Comparison of ENCODE assay signal across 19 cellular contexts in genomic region chr18:49517483-49517882, GRCh38. TPM values are rescaled to one million over a fixed set of nuclear protein-coding genes. Genes with fewer than 3 reads are reported as not detected.
DNase-seq lines count a peak whose midpoint lies in the region; ATAC-seq and TF ChIP-seq lines count a peak whose summit lies in the region.
"Had no signal": no experiment of that assay in that cellular context is flagged by ENCODE, and none has a peak within 500 bp of the region (broad histone marks: within the 10 kb centered on the region; RNA-seq: fewer than 3 reads in every experiment).

No MANE protein-coding gene starts in this region.

- H3K36me3 ChIP-seq in esophagus muscularis mucosa: no peaks in the 10 kb centered on the region
- H3K36me3 ChIP-seq: BLaER1 treated with 17β-estradiol and CSF1 and Interleukin-3, amounts not matched to agents 10 nM and 100 nM had no signal

- WGBS in esophagus muscularis mucosa: 90% methylated on average over 2 of the region's 2 CpGs

- H3K4me1 Mint-ChIP-seq in effector memory CD8-positive, alpha-beta T cell (ENCODE audit: low read depth in 2 of 2): no peaks in the 10 kb centered on the region
- H3K4me1 Mint-ChIP-seq: B cell had no signal

- no peaks in the 10 kb centered on the region for H3K4me1 ChIP-seq in esophagus muscularis mucosa
- H3K4me1 ChIP-seq: A549; BLaER1 treated with 17β-estradiol and CSF1 and Interleukin-3, amounts not matched to agents 10 nM and 100 nM; Caco-2 had no signal

- TF ChIP-seq EP300 in esophagus muscularis mucosa (IDR thresholded peaks at IDR 0.05): no peak

- DNase-seq in activated effector memory CD4-positive, alpha-beta T cell treated with anti-CD3 and anti-CD28 coated beads, Interleukin-2, amount 50 U/mL, for 16 hours: peak; percentile 3
- DNase-seq in activated effector memory CD4-positive, alpha-beta T cell treated with Interleukin-2 at 50 U/mL for 16 hours: no peak
- DNase-seq in esophagus muscularis mucosa (ENCODE audit: extremely low spot score): peak; percentile 45
- DNase-seq in mesenteric fat pad (ENCODE audit: low spot score): peak; percentile 30
- no peak for DNase-seq in central memory CD4-positive, alpha-beta T cell
- DNase-seq in effector memory CD8-positive, alpha-beta T cell: no peak
- DNase-seq: AML-193; Caco-2; Calu3; CD4-positive, alpha-beta T cell; CD8-positive, alpha-beta T cell; DMS79 treated with DMSO at 0.1 percent for 48 hours; GF-D8 had no signal

- no peaks in the 10 kb centered on the region for H3K9me3 ChIP-seq in esophagus muscularis mucosa
- H3K9me3 ChIP-seq: A549; BLaER1 treated with 17β-estradiol and CSF1 and Interleukin-3, amounts not matched to agents 10 nM and 100 nM; Caco-2 had no signal

- ATAC-seq in GM21737 (IDR thresholded peaks at IDR 0.05; ENCODE audit: unreplicated experiment): no peak
- no peak for ATAC-seq in effector memory CD8-positive, alpha-beta T cell (replicated peaks)
- ATAC-seq: A549; CD8-positive, alpha-beta T cell had no signal

- no peak overlapping the region for H3K4me3 Mint-ChIP-seq in effector memory CD8-positive, alpha-beta T cell
- H3K4me3 Mint-ChIP-seq: B cell; CD4-positive, alpha-beta T cell; CD8-positive, alpha-beta T cell had no signal

- intact Hi-C loops in esophagus muscularis mucosa (cut with DNase I): no loop called here

- H3K9me3 Mint-ChIP-seq in effector memory CD8-positive, alpha-beta T cell: no peaks in the 10 kb centered on the region
- H3K9me3 Mint-ChIP-seq: CD4-positive, alpha-beta T cell; CD8-positive, alpha-beta T cell had no signal

- H3K27ac Mint-ChIP-seq in effector memory CD8-positive, alpha-beta T cell: no peak overlapping the region
- H3K27ac Mint-ChIP-seq: B cell; CD4-positive, alpha-beta T cell; CD8-positive, alpha-beta T cell had no signal

- H3K36me3 Mint-ChIP-seq in effector memory CD8-positive, alpha-beta T cell (ENCODE audit: insufficient read depth): no peaks in the 10 kb centered on the region
- H3K36me3 Mint-ChIP-seq: CD8-positive, alpha-beta T cell had no signal

- H3K4me3 ChIP-seq in esophagus muscularis mucosa: no peak overlapping the region
- H3K4me3 ChIP-seq: A549; BLaER1 treated with 17β-estradiol and CSF1 and Interleukin-3, amounts not matched to agents 10 nM and 100 nM had no signal

- H3K27me3 ChIP-seq in esophagus muscularis mucosa: peaks cover 0 to 2% (median 0%) of the 10 kb centered on the region in 4 donors
- H3K27me3 ChIP-seq: BLaER1 treated with 17β-estradiol and CSF1 and Interleukin-3, amounts not matched to agents 10 nM and 100 nM had no signal

- no peak for TF ChIP-seq POLR2A in esophagus muscularis mucosa (IDR thresholded peaks at IDR 0.05; ENCODE audit: low read depth)

- no peak overlapping the region for H3K27ac ChIP-seq in esophagus muscularis mucosa (replicated peaks in 1 of 4)
- H3K27ac ChIP-seq: 22Rv1; A549; BLaER1 treated with 17β-estradiol and CSF1 and Interleukin-3, amounts not matched to agents 10 nM and 100 nM; C4-2B had no signal

- H3K27me3 Mint-ChIP-seq in effector memory CD8-positive, alpha-beta T cell: peaks cover 0 to 19% of the 10 kb centered on the region in 2 donors
- H3K27me3 Mint-ChIP-seq: CD4-positive, alpha-beta T cell had no signal

- no peak for TF ChIP-seq CTCF in esophagus muscularis mucosa (IDR thresholded peaks at IDR 0.05)

RNA-seq across cellular contexts. Expression of gene RPL17, which starts 25.2 kb away (rescaled TPM):
- 1,000 to 10,000 TPM; 1,026 to 2,712 (median 2,009) TPM for total RNA-seq in esophagus muscularis mucosa
- 1,175 TPM for total RNA-seq in mesenteric fat pad

RNA-seq across cellular contexts. Expression of gene C18orf32, which starts 30.4 kb away (rescaled TPM):
- total RNA-seq in esophagus muscularis mucosa: 10 to 100 TPM; 39.6 to 61.5 (median 55.2) TPM
- total RNA-seq in mesenteric fat pad: 46.5 TPM

RNA-seq across cellular contexts. Expression of gene LIPG, which starts 44.4 kb away (rescaled TPM):
- total RNA-seq in esophagus muscularis mucosa: 10 to 100 TPM in 1 of 4 donors, 1 to 10 TPM in 1, under 1 TPM in 1, not detected in 1; 0.06 to 11.9 (median 1.3) TPM
- total RNA-seq in mesenteric fat pad: 2.2 TPM
- total RNA-seq: B cell; CD4-positive, alpha-beta T cell; CD8-positive, alpha-beta T cell had no signal

RNA-seq across cellular contexts. Expression of gene DYM, which starts 57.0 kb away (rescaled TPM):
- total RNA-seq in esophagus muscularis mucosa (10 to 100 TPM; 50.3 to 72.8 (median 67.0) TPM), mesenteric fat pad (60.8 TPM)

Comparison
In these comparisons a context has a peak if more than half of its experiments do, and no peak if none do; other contexts are left out.
1. DNase-seq: peak in activated effector memory CD4-positive, alpha-beta T cell treated with anti-CD3 and anti-CD28 coated beads, Interleukin-2, amount 50 U/mL, for 16 hours (single experiment), esophagus muscularis mucosa (single experiment) and mesenteric fat pad (single experiment); none in activated effector memory CD4-positive, alpha-beta T cell treated with Interleukin-2 at 50 U/mL for 16 hours (single experiment), central memory CD4-positive, alpha-beta T cell (single experiment) and effector memory CD8-positive, alpha-beta T cell (0 of 3).